ENCODE assay signal across 17 cellular contexts in genomic region chr7:26439502-26440252, GRCh38.
DNase-seq lines count a peak whose midpoint lies in the region; ATAC-seq and TF ChIP-seq lines count a peak whose summit lies in the region.
"Had no signal": no experiment of that assay in that cellular context is flagged by ENCODE, and none has a peak within 500 bp of the region (broad histone marks: within the 10 kb centered on the region; RNA-seq: fewer than 3 reads in every experiment).

No MANE protein-coding gene starts in this region.

- ATAC-seq in left lobe of liver, result peak; percentile 33
- ATAC-seq: HCT116; stimulated activated memory B cell treated with anti-CD40 and anti-IgM and Interleukin-4, amounts not matched to agents 10 μg/mL and 1 μg/mL and 100 μg/mL, for 72 hours had no signal

- intact Hi-C loops in breast epithelium (cut with DNase I; ENCODE audit: low total_unique reads), result loop anchor here (10.0 kb wide), 1 partner anchor 1685 kb away; the partner anchor contains the start of gene GSDME

- no peaks in the 10 kb centered on the region for H3K4me1 ChIP-seq in breast epithelium
- H3K4me1 ChIP-seq: BLaER1 treated with 17β-estradiol and CSF1 and Interleukin-3, amounts not matched to agents 10 nM and 100 nM had no signal

- H3K27me3 ChIP-seq in breast epithelium, result no peaks in the 10 kb centered on the region
- H3K27me3 ChIP-seq: BLaER1 treated with 17β-estradiol and CSF1 and Interleukin-3, amounts not matched to agents 10 nM and 100 nM had no signal

- no peak for TF ChIP-seq POLR2A in breast epithelium (IDR thresholded peaks at IDR 0.05)

- no peak for TF ChIP-seq CTCF in breast epithelium (IDR thresholded peaks at IDR 0.05)

- H3K9me3 ChIP-seq in breast epithelium, result no peaks in the 10 kb centered on the region
- H3K9me3 ChIP-seq: BLaER1 treated with 17β-estradiol and CSF1 and Interleukin-3, amounts not matched to agents 10 nM and 100 nM had no signal

- no peaks in the 10 kb centered on the region for H3K36me3 ChIP-seq in breast epithelium
- H3K36me3 ChIP-seq: BLaER1 treated with 17β-estradiol and CSF1 and Interleukin-3, amounts not matched to agents 10 nM and 100 nM had no signal

- DNase-seq in NCI-H2107 treated with DMSO at 0.1 percent for 48 hours (lab: John Stamatoyannopoulos, UW; ENCODE audit: unreplicated experiment) (peak; percentile 19), NCI-H2107 (lab: John Stamatoyannopoulos, UW) (no peak), NCI-H69 (lab: John Stamatoyannopoulos, UW) (peak; percentile 80), left lobe of liver (ENCODE audit: low spot score) (no peak), H4 (ENCODE audit: low spot score) (no peak), breast epithelium (ENCODE audit: low spot score in 2 of 2) (no peak), hepatic stellate cell (ENCODE audit: low spot score) (no peak)
- DNase-seq in activated CD4-positive, CD25-positive, alpha-beta regulatory T cell treated with anti-CD3 and anti-CD28 coated beads, Interleukin-2, amount 50 U/mL, for 72 hours, result no peak
- DNase-seq: activated CD4-positive, CD25-positive, alpha-beta regulatory T cell; immature natural killer cell; naive B cell; SIG-M5; trophoblast cell had no signal

- no peak overlapping the region for H3K27ac ChIP-seq in breast epithelium
- H3K27ac ChIP-seq: BLaER1 treated with 17β-estradiol and CSF1 and Interleukin-3, amounts not matched to agents 10 nM and 100 nM had no signal

- no peak overlapping the region for H3K4me3 ChIP-seq in breast epithelium
- H3K4me3 ChIP-seq: BLaER1 treated with 17β-estradiol and CSF1 and Interleukin-3, amounts not matched to agents 10 nM and 100 nM; lung had no signal

Comparison
In these comparisons a context has a peak if more than half of its experiments do, and no peak if none do; other contexts are left out.
1. DNase-seq: peak in NCI-H2107 treated with DMSO at 0.1 percent for 48 hours (single experiment) and NCI-H69 (single experiment); none in NCI-H2107 (single experiment), left lobe of liver (single experiment), H4 (single experiment), breast epithelium (0 of 2), hepatic stellate cell (single experiment) and activated CD4-positive, CD25-positive, alpha-beta regulatory T cell treated with anti-CD3 and anti-CD28 coated beads, Interleukin-2, amount 50 U/mL, for 72 hours (single experiment).